ENCODE assay signal across 29 cellular contexts in the genomic region with DNA sequence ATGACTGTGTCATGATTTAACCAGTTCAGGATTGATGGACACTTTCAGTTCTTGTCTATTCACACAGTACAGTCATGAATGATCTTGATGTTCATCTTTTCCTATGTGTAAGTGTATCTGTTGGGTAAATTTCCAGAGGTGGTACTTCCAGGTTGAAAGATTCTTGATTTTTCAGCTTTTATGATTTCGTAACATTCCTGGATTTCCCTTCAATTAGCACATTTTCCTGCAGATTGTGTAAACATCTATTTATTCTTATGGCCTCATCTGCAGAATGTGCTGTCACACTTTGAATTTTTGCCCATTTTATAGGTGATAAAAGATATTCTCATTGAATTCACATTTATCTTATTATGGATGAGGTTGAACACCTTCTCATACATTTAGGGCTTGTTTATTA.
"Had no signal": no experiment of that assay in that cellular context is flagged by ENCODE, and none has a peak within 500 bp of the region (broad histone marks: within the 10 kb centered on the region; RNA-seq: fewer than 3 reads in every experiment).

No MANE protein-coding gene starts in this region.

- DNase-seq: activated B cell treated with CpG ODN at 0.5 μM for 24 hours; activated CD4-positive, alpha-beta memory T cell treated with anti-CD3 and anti-CD28 coated beads, Interleukin-2, amount 10 ng/mL, durations not matched to agents 7 days and 5 days; activated CD4-positive, alpha-beta T cell treated with anti-CD3 and anti-CD28 coated beads for 48 hours; activated CD4-positive, alpha-beta T cell treated with anti-CD3 and anti-CD28 coated beads, Interleukin-2, amount 10 ng/mL, durations not matched to agents 7 days and 5 days; activated CD4-positive, alpha-beta T cell treated with anti-CD3 and anti-CD28 coated beads, Interleukin-2, amount 50 U/mL, for 48 hours; activated CD4-positive, CD25-positive, alpha-beta regulatory T cell treated with anti-CD3 and anti-CD28 coated beads, Interleukin-2, amount 50 U/mL, for 72 hours; activated CD8-positive, alpha-beta memory T cell treated with anti-CD3 and anti-CD28 coated beads for 24 hours; activated CD8-positive, alpha-beta memory T cell treated with anti-CD3 and anti-CD28 coated beads, Interleukin-2, amount 10 ng/mL, durations not matched to agents 7 days and 5 days; activated CD8-positive, alpha-beta memory T cell treated with anti-CD3 and anti-CD28 coated beads, Interleukin-2, amount 50 U/mL, for 48 hours; activated CD8-positive, alpha-beta T cell treated with anti-CD3 and anti-CD28 coated beads, Interleukin-2, amount 10 ng/mL, durations not matched to agents 7 days and 5 days; activated effector memory CD4-positive, alpha-beta T cell treated with Interleukin-2 at 50 U/mL for 16 hours; activated gamma-delta T cell; activated naive CD4-positive, alpha-beta T cell treated with anti-CD3 and anti-CD28 coated beads, Interleukin-2, amount 10 ng/mL, durations not matched to agents 7 days and 5 days; activated naive CD4-positive, alpha-beta T cell treated with Interleukin-2 at 50 U/mL for 16 hours; activated naive CD8-positive, alpha-beta T cell treated with anti-CD3 and anti-CD28 coated beads, Interleukin-2, amount 10 ng/mL, durations not matched to agents 7 days and 5 days; activated naive CD8-positive, alpha-beta T cell treated with anti-CD3 and anti-CD28 coated beads, Interleukin-2, amount 50 U/mL, for 24 hours; activated T-cell treated with anti-CD3 and anti-CD28 coated beads, Interleukin-2, amount 50 U/mL, for 24 hours; activated T-cell treated with anti-CD3 and anti-CD28 coated beads, Interleukin-2, amount 50 U/mL, for 48 hours; aorta; body of pancreas; brain microvascular endothelial cell; central memory CD4-positive, alpha-beta T cell; T-helper 2 cell; T-helper 9 cell had no signal

- H3K27ac ChIP-seq: body of pancreas, brain microvascular endothelial cell, breast epithelium, VCaP had no signal

- H3K4me3 ChIP-seq: body of pancreas, breast epithelium had no signal

- H3K9me3 ChIP-seq: body of pancreas, breast epithelium had no signal

- H3K36me3 ChIP-seq: brain microvascular endothelial cell, breast epithelium had no signal

- H3K27me3 ChIP-seq: body of pancreas, brain microvascular endothelial cell, breast epithelium had no signal

- FAIRE-seq: astrocyte, colon, TTC549 had no signal

- H3K4me1 ChIP-seq: breast epithelium had no signal

- ATAC-seq: activated CD8-positive, alpha-beta memory T cell treated with anti-CD3 and anti-CD28 coated beads, Interleukin-2, amount 10 ng/mL, durations not matched to agents 7 days and 5 days; activated CD8-positive, alpha-beta T cell treated with anti-CD3 and anti-CD28 coated beads, Interleukin-2, amount 10 ng/mL, durations not matched to agents 7 days and 5 days; activated naive CD8-positive, alpha-beta T cell treated with anti-CD3 and anti-CD28 coated beads, Interleukin-2, amount 50 U/mL, for 24 hours; body of pancreas had no signal
